7 cellular contexts compared by ENCODE assay signal in the genomic region with DNA sequence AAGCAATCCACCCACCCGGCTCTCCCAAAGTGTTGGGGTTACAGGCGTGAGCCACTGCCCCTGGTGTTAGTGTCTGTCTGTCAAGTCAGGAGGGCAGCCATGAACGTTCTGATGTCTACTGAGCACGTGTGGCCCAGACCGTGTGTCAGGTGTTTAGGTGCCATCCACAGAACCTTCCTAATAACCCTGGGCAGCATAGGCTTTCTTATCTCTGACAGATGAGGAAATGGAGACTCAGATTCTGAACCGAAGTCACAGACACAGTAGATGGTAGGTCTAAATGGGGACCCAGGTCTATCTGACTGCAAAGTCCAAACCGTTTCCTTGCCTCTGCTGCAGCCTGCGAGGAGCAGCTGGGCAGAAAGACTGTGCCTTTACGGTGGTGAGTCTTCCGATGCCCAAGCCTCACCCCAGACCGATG. TPM values are rescaled to one million over a fixed set of nuclear protein-coding genes. Genes with fewer than 3 reads are reported as not detected.
DNase-seq lines count a peak whose midpoint lies in the region; ATAC-seq and TF ChIP-seq lines count a peak whose summit lies in the region.

No MANE protein-coding gene starts in this region.

- DNase-seq in T-cell (peak in 1 of 34 experiments; percentile 29), foreskin keratinocyte (no peak), kidney glomerular epithelial cell (lab: John Stamatoyannopoulos, UW) (no peak), NCI-H2196 treated with DMSO at 0.1 percent for 48 hours (lab: John Stamatoyannopoulos, UW; ENCODE audit: unreplicated experiment) (no peak)
- DNase-seq in stimulated activated naive CD4-positive, alpha-beta T cell treated with Interleukin-2 at 50 U/mL for 16 hours (lab: John Stamatoyannopoulos, UW): peak; percentile 30

- no peaks in the 10 kb centered on the region for H3K27me3 Mint-ChIP-seq in T-cell

- H3K27ac Mint-ChIP-seq in T-cell: peak overlapping the region; percentile 88 to 95

- H3K27me3 ChIP-seq in foreskin keratinocyte: no peaks in the 10 kb centered on the region

- POLR2A ChIA-PET in T-cell (lab: Charles Lee): interaction anchor here (0.5 to 1.3 kb wide), 2 partner anchors 18 to 184 kb away, joined by 3 read pairs; a partner anchor contains a TSS

- ATAC-seq in HG02642 (IDR thresholded peaks at IDR 0.05; ENCODE audit: poor library complexity, unreplicated experiment) (peak; percentile 3), T-cell (replicated peaks in 1 of 4) (peak in 3 of 4 experiments; percentile 3 to 16 (median 4)), foreskin keratinocyte (no peak), GM18505 (IDR thresholded peaks at IDR 0.05; ENCODE audit: unreplicated experiment) (no peak)

- TF ChIP-seq POLR2A in GM18505 (IDR thresholded peaks at IDR 0.05; ENCODE audit: borderline replicate concordance, extremely low read depth, insufficient read depth, insufficient read length): no peak

- peak overlapping the region; percentile 11 for H3K27ac ChIP-seq in foreskin keratinocyte

- H3K4me1 ChIP-seq in foreskin keratinocyte: peaks cover 20% of the 10 kb centered on the region

- H3K36me3 Mint-ChIP-seq in T-cell: no peaks in the 10 kb centered on the region

- no peak for TF ChIP-seq CTCF in foreskin keratinocyte (conservative IDR thresholded peaks at IDR 0.05)

- CTCF ChIA-PET in T-cell (lab: Charles Lee): interaction anchor here in 1 of 2 donors (0.8 kb wide), 1 partner anchor 79 kb away, joined by 3 read pairs; a partner anchor contains a TSS

- H3K4me3 Mint-ChIP-seq in T-cell: peak overlapping the region; percentile 81 to 92 (median 92)

- H3K4me1 Mint-ChIP-seq in T-cell: peaks cover 71 to 82% (median 77%) of the 10 kb centered on the region in 3 donors

- H3K9me3 Mint-ChIP-seq in T-cell: no peaks in the 10 kb centered on the region

RNA-seq across cellular contexts. Expression of a gene that starts 0.6 kb away (rescaled TPM):
- total RNA-seq in T-cell: 10 to 100 TPM; 76.0 to 87.9 (median 80.8) TPM
- total RNA-seq in foreskin keratinocyte: 17.5 and 22.5 TPM in 2 replicates
- 5.8 and 6.3 TPM in 2 replicates for polyA plus RNA-seq in foreskin keratinocyte

Comparison
In these comparisons a context has a peak if more than half of its experiments do, and no peak if none do; other contexts are left out.
1. ATAC-seq: peak in HG02642 (single experiment) and T-cell (3 of 4); none in foreskin keratinocyte (single experiment) and GM18505 (single experiment).